Comparison of ENCODE assay signal across 22 cellular contexts in genomic region chr15:99518191-99518590, GRCh38.
"Had no signal": no experiment of that assay in that cellular context is flagged by ENCODE, and none has a peak within 500 bp of the region (broad histone marks: within the 10 kb centered on the region; RNA-seq: fewer than 3 reads in every experiment).

No MANE protein-coding gene starts in this region.

- H3K36me3 ChIP-seq: esophagus squamous epithelium, gastroesophageal sphincter, heart right ventricle, left lung, lower lobe of right lung had no signal

- H3K27me3 ChIP-seq: esophagus squamous epithelium, gastroesophageal sphincter, heart right ventricle, left lung had no signal

- H3K4me3 ChIP-seq: coronary artery, esophagus squamous epithelium, gastroesophageal sphincter, heart right ventricle, left lung, lower lobe of right lung, mucosa of descending colon had no signal

- H3K4me1 Mint-ChIP-seq: endodermal cell, mesothelial cell of epicardium had no signal

- H3K4me3 Mint-ChIP-seq: dendritic cell treated with granulocyte-macrophage colony-stimulating factor and Interleukin-4, amounts not matched to agents 40 ng/mL and 50 ng/mL, for 4 days; effector memory CD8-positive, alpha-beta T cell; endodermal cell; mesothelial cell of epicardium; naive B cell had no signal

- H3K9me3 Mint-ChIP-seq: dendritic cell treated with granulocyte-macrophage colony-stimulating factor and Interleukin-4, amounts not matched to agents 40 ng/mL and 50 ng/mL, for 4 days; effector memory CD8-positive, alpha-beta T cell; endodermal cell; mesothelial cell of epicardium had no signal

- H3K27ac Mint-ChIP-seq: dendritic cell treated with granulocyte-macrophage colony-stimulating factor and Interleukin-4, amounts not matched to agents 40 ng/mL and 50 ng/mL, for 4 days; effector memory CD8-positive, alpha-beta T cell; endodermal cell; mesothelial cell of epicardium had no signal

- H3K36me3 Mint-ChIP-seq: mesothelial cell of epicardium, naive B cell had no signal

- ATAC-seq: effector memory CD8-positive, alpha-beta T cell; esophagus mucosa; gastroesophageal sphincter; heart right ventricle; left cardiac atrium; left lung; left ventricle myocardium superior; lower lobe of right lung; mucosa of descending colon had no signal

- H3K4me1 ChIP-seq: esophagus squamous epithelium, gastroesophageal sphincter, heart right ventricle, left lung, lower lobe of right lung had no signal

- H3K9me3 ChIP-seq: esophagus squamous epithelium, gastroesophageal sphincter, left lung, lower lobe of right lung, mucosa of descending colon had no signal

- H3K27ac ChIP-seq: coronary artery, epithelial cell of prostate, esophagus squamous epithelium, gastroesophageal sphincter, heart right ventricle, left lung, lower lobe of right lung had no signal

- DNase-seq: effector CD8-positive, alpha-beta T cell; effector memory CD8-positive, alpha-beta T cell; endodermal cell; erythroblast; esophagus squamous epithelium; foreskin fibroblast; head of caudate nucleus; heart right ventricle; hippocampal formation; left cardiac atrium; left lung; left ventricle myocardium superior; lower lobe of right lung; mesenchymal stem cell; mucosa of descending colon; naive B cell had no signal

- H3K27me3 Mint-ChIP-seq: dendritic cell treated with granulocyte-macrophage colony-stimulating factor and Interleukin-4, amounts not matched to agents 40 ng/mL and 50 ng/mL, for 4 days; naive B cell had no signal
